12 cellular contexts compared by ENCODE assay signal in genomic region chr1:225762002-225762441, GRCh38. TPM values are rescaled to one million over a fixed set of nuclear protein-coding genes. Genes with fewer than 3 reads are reported as not detected.
DNase-seq lines count a peak whose midpoint lies in the region; ATAC-seq and TF ChIP-seq lines count a peak whose summit lies in the region.
"Had no signal": no experiment of that assay in that cellular context is flagged by ENCODE, and none has a peak within 500 bp of the region (broad histone marks: within the 10 kb centered on the region; RNA-seq: fewer than 3 reads in every experiment).

No MANE protein-coding gene starts in this region.

- H3K9me3 ChIP-seq in left ventricle myocardium inferior (replicated peaks) (no peaks in the 10 kb centered on the region), RWPE2 (ENCODE audit: severe bottlenecking) (no peaks in the 10 kb centered on the region), vagina (no peaks in the 10 kb centered on the region)
- H3K9me3 ChIP-seq: tibial nerve had no signal

- H3K27ac ChIP-seq in left ventricle myocardium inferior (replicated peaks), result peak overlapping the region; percentile 78
- peak overlapping the region; percentile 13 for H3K27ac ChIP-seq in RWPE2 (ENCODE audit: poor library complexity, severe bottlenecking)
- peak overlapping the region; percentile 30 for H3K27ac ChIP-seq in vagina
- H3K27ac ChIP-seq: parathyroid adenoma had no signal

- TF ChIP-seq CTCF in left ventricle myocardium inferior (IDR thresholded peaks at IDR 0.05; ENCODE audit: borderline replicate concordance) (no peak), RWPE2 (IDR thresholded peaks at IDR 0.05; ENCODE audit: poor library complexity, severe bottlenecking) (no peak), vagina (IDR thresholded peaks at IDR 0.05) (no peak)

- H3K36me3 ChIP-seq in left ventricle myocardium inferior, result no peaks in the 10 kb centered on the region
- no peaks in the 10 kb centered on the region for H3K36me3 ChIP-seq in RWPE2 (ENCODE audit: low read depth)
- H3K36me3 ChIP-seq in vagina, result no peaks in the 10 kb centered on the region
- H3K36me3 ChIP-seq: tibial nerve had no signal

- H3K4me1 ChIP-seq in left ventricle myocardium inferior (peaks cover 48% of the 10 kb centered on the region), RWPE2 (ENCODE audit: insufficient read depth, poor library complexity, severe bottlenecking) (no peaks in the 10 kb centered on the region), vagina (peaks cover 40% of the 10 kb centered on the region)

- no peak for ATAC-seq in RWPE2 (ENCODE audit: low read depth)
- no peak for ATAC-seq in HG03469 (IDR thresholded peaks at IDR 0.05; ENCODE audit: unreplicated experiment)

- H3K4me3 ChIP-seq in left ventricle myocardium inferior, result no peak overlapping the region
- H3K4me3 ChIP-seq in RWPE2 (ENCODE audit: severe bottlenecking), result no peak overlapping the region
- H3K4me3 ChIP-seq in vagina, result no peak overlapping the region
- H3K4me3 ChIP-seq: tibial nerve had no signal

- H3K27me3 ChIP-seq in left ventricle myocardium inferior (ENCODE audit: low read depth), result no peaks in the 10 kb centered on the region
- H3K27me3 ChIP-seq in RWPE2 (ENCODE audit: insufficient read depth, poor library complexity, severe bottlenecking), result no peaks in the 10 kb centered on the region
- H3K27me3 ChIP-seq in vagina, result no peaks in the 10 kb centered on the region
- H3K27me3 ChIP-seq: tibial nerve had no signal

- DNase-seq in left ventricle myocardium inferior (no peak), cardiac septum (ENCODE audit: low spot score) (no peak), RWPE2 (ENCODE audit: low spot score) (no peak), kidney tubule cell (ENCODE audit: low spot score) (peak; percentile 62), vagina (ENCODE audit: extremely low spot score in 2 of 2) (no peak), activated gamma-delta T cell treated with Interleukin-2 at 50 U/mL for 16 hours (no peak)
- no peak for DNase-seq in activated CD8-positive, alpha-beta memory T cell treated with anti-CD3 and anti-CD28 coated beads for 24 hours
- DNase-seq: kidney, NCI-H2171 treated with DMSO at 0.1 percent for 48 hours had no signal

- TF ChIP-seq POLR2A in vagina (IDR thresholded peaks at IDR 0.05), result no peak

- intact Hi-C loops in left ventricle myocardium inferior (cut with micrococcal nuclease), result loop anchor here (10.0 kb wide), 1 partner anchor 67 kb away; no protein-coding TSS in a partner anchor
- intact Hi-C loops in cardiac septum (cut with DNase I), result no loop called here
- intact Hi-C loops in vagina (cut with DNase I), result no loop called here

RNA-seq across cellular contexts. Expression of gene SRP9, which starts 15.6 kb away (rescaled TPM):
- total RNA-seq in left ventricle myocardium inferior (205 TPM), cardiac septum (182 TPM), vagina (120 TPM)

RNA-seq across cellular contexts. Expression of gene EPHX1, which starts 47.9 kb away (rescaled TPM):
- total RNA-seq in left ventricle myocardium inferior, result 49.7 TPM
- total RNA-seq in cardiac septum, result 39.2 TPM
- 142 TPM for total RNA-seq in vagina

Comparison
In these comparisons a context has a peak if more than half of its experiments do, and no peak if none do; other contexts are left out.
1. H3K27ac ChIP-seq: peak in every context shown above with its lines; median percentile 78 in left ventricle myocardium inferior; 30 in vagina; 13 in RWPE2.